36 cellular contexts compared by ENCODE assay signal in the genomic region with DNA sequence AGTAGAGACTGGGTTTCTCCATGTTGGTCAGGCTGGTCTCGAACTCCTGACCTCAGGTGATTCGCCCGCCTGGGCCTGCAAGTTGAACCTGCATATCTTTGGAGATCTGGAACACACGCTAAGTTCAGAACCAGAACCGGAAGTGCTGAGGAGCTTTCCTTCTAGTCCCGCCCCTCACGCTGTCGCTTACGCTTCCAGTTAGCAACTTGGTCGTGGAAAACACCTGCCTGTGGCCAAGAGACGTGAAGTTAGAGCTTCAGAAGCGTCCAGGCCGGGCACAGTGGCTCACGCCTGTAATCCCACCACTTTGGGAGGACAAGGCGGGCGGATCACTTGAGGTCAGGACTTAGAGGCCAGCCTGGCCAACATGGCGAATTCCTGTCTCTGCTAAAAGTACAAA. TPM values are rescaled to one million over a fixed set of nuclear protein-coding genes. Genes with fewer than 3 reads are reported as not detected.
"Had no signal": no experiment of that assay in that cellular context is flagged by ENCODE, and none has a peak within 500 bp of the region (broad histone marks: within the 10 kb centered on the region; RNA-seq: fewer than 3 reads in every experiment).

No MANE protein-coding gene starts in this region.

- DNase-seq: Karpas-422, Kasumi-1, KG1, MG63, MM.1S, MV-4-11, NCI-H1048, NCI-H1092, NCI-H1092 treated with DMSO at 0.1 percent for 48 hours, NCI-H1105, NCI-H1105 treated with DMSO at 0.1 percent for 48 hours, NCI-H1417, NCI-H1417 treated with DMSO at 0.1 percent for 48 hours, NCI-H1436, NCI-H1436 treated with DMSO at 0.1 percent for 48 hours, NCI-H146, NCI-H1694, NCI-H1694 treated with DMSO at 0.1 percent for 48 hours, NCI-H187, NCI-H187 treated with DMSO at 0.1 percent for 48 hours, NCI-H1930, NCI-H2029, NCI-H2029 treated with DMSO at 0.1 percent for 48 hours, NCI-H2081, NCI-H2081 treated with DMSO at 0.1 percent for 48 hours, NCI-H2107, NCI-H2171, NCI-H2171 treated with DMSO at 0.1 percent for 48 hours, NCI-H2227 treated with DMSO at 0.1 percent for 48 hours, NCI-H226, NCI-H345, NCI-H446, NCI-H446 treated with DMSO at 0.1 percent for 48 hours, NCI-H510A had no signal

- H3K4me2 ChIP-seq: KMS-11 had no signal

- H3K9me3 ChIP-seq: MG63 had no signal

- H3K27me3 ChIP-seq: MG63 had no signal

- H3K4me3 ChIP-seq: MG63 had no signal

- H3K9ac ChIP-seq: KMS-11 had no signal

- H3K27ac ChIP-seq: KMS-11 had no signal

- H3K36me3 ChIP-seq: MG63 had no signal

RNA-seq across cellular contexts. Expression of a gene that starts 18.6 kb away (rescaled TPM):
- total RNA-seq: MCF 10A had no signal
